8 cellular contexts compared by ENCODE assay signal in the genomic region with DNA sequence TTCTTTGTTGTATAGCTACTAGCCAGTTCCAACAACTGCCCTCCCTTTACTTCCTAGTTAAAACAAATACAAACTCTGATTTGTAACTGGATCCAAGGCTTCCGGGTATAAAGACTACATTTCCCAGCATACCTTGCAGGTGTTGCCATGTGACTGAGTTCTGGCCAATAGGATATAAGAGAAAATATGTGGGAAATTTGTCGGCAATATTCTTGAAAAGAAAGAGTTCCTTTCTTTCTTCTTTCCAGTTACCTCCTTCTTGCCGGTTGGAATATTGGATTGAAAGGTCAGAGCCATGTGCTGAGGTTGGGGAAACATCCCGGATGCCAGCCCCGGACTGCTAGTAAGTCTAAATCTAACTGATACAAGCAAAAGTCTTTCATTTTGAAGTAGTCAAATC. TPM values are rescaled to one million over a fixed set of nuclear protein-coding genes. Genes with fewer than 3 reads are reported as not detected.
A peak's percentile ranks its signal among the peaks of the same experiment; 100 is the strongest.
DNase-seq lines count a peak whose midpoint lies in the region; ATAC-seq and TF ChIP-seq lines count a peak whose summit lies in the region.

No MANE protein-coding gene starts in this region.

- H3K9me3 ChIP-seq in adipocyte (ENCODE audit: control insufficient read depth, low read length) (no peaks in the 10 kb centered on the region), iPS-20b (ENCODE audit: insufficient read depth, low read depth, low read length) (no peaks in the 10 kb centered on the region), stomach (no peaks in the 10 kb centered on the region)

- no peak overlapping the region for H3K27ac ChIP-seq in iPS-20b (ENCODE audit: low read length)
- no peak overlapping the region for H3K27ac ChIP-seq in stomach

- peak overlapping the region; percentile 81 for H3K4me3 Mint-ChIP-seq in activated T-cell treated with anti-CD3 and anti-CD28 coated beads, Interleukin-2, amount 50 U/mL, for 24 hours

- H3K4me1 ChIP-seq in adipocyte (ENCODE audit: control insufficient read depth, insufficient read depth, low read length), result no peaks in the 10 kb centered on the region
- H3K4me1 ChIP-seq in iPS-20b (ENCODE audit: insufficient read depth, low read length), result no peaks in the 10 kb centered on the region
- H3K4me1 ChIP-seq in stomach, result no peaks in the 10 kb centered on the region

- H3K36me3 ChIP-seq in adipocyte (ENCODE audit: control insufficient read depth, insufficient read depth, low read length, severe bottlenecking), result no peaks in the 10 kb centered on the region
- no peaks in the 10 kb centered on the region for H3K36me3 ChIP-seq in iPS-20b (ENCODE audit: insufficient read depth, low read depth, low read length)
- no peaks in the 10 kb centered on the region for H3K36me3 ChIP-seq in stomach

- no peak for TF ChIP-seq EP300 in stomach (IDR thresholded peaks at IDR 0.05)

- WGBS in stomach, 5 donors, result 25 to 60% (median 47%) methylated on average over 5 of the region's 5 CpGs

- peaks cover 3% of the 10 kb centered on the region for H3K27me3 Mint-ChIP-seq in activated T-cell treated with anti-CD3 and anti-CD28 coated beads, Interleukin-2, amount 50 U/mL, for 24 hours

- peak overlapping the region; percentile 63 for H3K27ac Mint-ChIP-seq in activated T-cell treated with anti-CD3 and anti-CD28 coated beads, Interleukin-2, amount 50 U/mL, for 24 hours

- H3K4me3 ChIP-seq in adipocyte (ENCODE audit: low read length), result peak overlapping the region; percentile 78
- peak overlapping the region; percentile 46; the same call in 1 of the 2 replicates for H3K4me3 ChIP-seq in iPS-20b (ENCODE audit: low read length)
- H3K4me3 ChIP-seq in stomach, result peak overlapping the region; percentile 15 to 32 (median 26)

- intact Hi-C loops in stomach (cut with DNase I; ENCODE audit: low total_unique reads), result no loop called here

- no peaks in the 10 kb centered on the region for H3K9me3 Mint-ChIP-seq in activated T-cell treated with anti-CD3 and anti-CD28 coated beads, Interleukin-2, amount 50 U/mL, for 24 hours

- DNase-seq in activated T-cell treated with anti-CD3 and anti-CD28 coated beads, Interleukin-2, amount 50 U/mL, for 24 hours, result no peak
- no peak for DNase-seq in activated T-cell treated with anti-CD3 and anti-CD28 coated beads for 4 hours
- peak; percentile 42 to 69 for DNase-seq in NCI-H446 (lab: John Stamatoyannopoulos, UW)
- peak; percentile 34 for DNase-seq in adipocyte (ENCODE audit: low read depth)
- DNase-seq in stomach, result no peak
- no peak for DNase-seq in dedifferentiated amniotic fluid mesenchymal stem cell (ENCODE audit: extremely low spot score)

- H3K4me1 Mint-ChIP-seq in activated T-cell treated with anti-CD3 and anti-CD28 coated beads, Interleukin-2, amount 50 U/mL, for 24 hours (ENCODE audit: low read depth), result no peaks in the 10 kb centered on the region

- H3K36me3 Mint-ChIP-seq in activated T-cell treated with anti-CD3 and anti-CD28 coated beads, Interleukin-2, amount 50 U/mL, for 24 hours (ENCODE audit: low read depth), result no peaks in the 10 kb centered on the region

- no peak overlapping the region for H3K9ac ChIP-seq in adipocyte (ENCODE audit: low read length)
- H3K9ac ChIP-seq in iPS-20b (ENCODE audit: low read depth, low read length), result no peak overlapping the region

- no peak for TF ChIP-seq POLR2A in stomach (IDR thresholded peaks at IDR 0.05)

- H3K27me3 ChIP-seq in adipocyte (replicated peaks; ENCODE audit: control insufficient read depth, insufficient read depth, low read length) (peaks cover 9% of the 10 kb centered on the region), iPS-20b (ENCODE audit: insufficient read depth, low read length) (no peaks in the 10 kb centered on the region), stomach (no peaks in the 10 kb centered on the region)

- ATAC-seq in HG02763 (IDR thresholded peaks at IDR 0.05; ENCODE audit: unreplicated experiment), result no peak

- TF ChIP-seq CTCF in stomach (IDR thresholded peaks at IDR 0.05), result no peak

RNA-seq across cellular contexts. Expression of a gene that starts 23.0 kb away (rescaled TPM):
- total RNA-seq in stomach, result 10 to 100 TPM; 11.0 to 39.3 (median 17.2) TPM
- polyA plus RNA-seq in stomach, result 1 to 10 TPM; 2.1 to 4.2 (median 2.6) TPM

Comparison
In these comparisons a context has a peak if more than half of its experiments do, and no peak if none do; other contexts are left out.
1. DNase-seq: peak in NCI-H446 (2 of 2) and adipocyte (single experiment); none in activated T-cell treated with anti-CD3 and anti-CD28 coated beads, Interleukin-2, amount 50 U/mL, for 24 hours (single experiment), activated T-cell treated with anti-CD3 and anti-CD28 coated beads for 4 hours (single experiment), stomach (single experiment) and dedifferentiated amniotic fluid mesenchymal stem cell (single experiment).
2. H3K4me3 ChIP-seq: peak in every context shown above with its lines; median percentile 78 in adipocyte; 46 in iPS-20b; 26 in stomach.